ENCODE assay signal across 8 cellular contexts in the genomic region with DNA sequence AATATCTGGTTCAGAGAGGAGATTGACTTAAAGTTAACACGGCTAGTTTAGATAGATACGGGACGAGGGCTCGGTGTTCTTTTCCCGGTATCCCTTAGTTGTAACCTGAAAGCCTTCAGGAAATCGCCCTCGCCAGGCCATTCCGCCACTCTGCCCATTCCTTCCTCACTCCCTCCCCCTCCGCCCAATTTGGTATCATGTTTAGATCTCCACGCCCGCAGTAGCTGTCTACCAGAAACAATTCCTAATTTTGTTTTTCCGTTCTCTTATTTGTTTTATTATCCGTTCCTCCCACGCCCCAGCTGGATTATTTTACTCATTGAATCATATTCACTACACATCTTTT. TPM values are rescaled to one million over a fixed set of nuclear protein-coding genes. Genes with fewer than 3 reads are reported as not detected.
DNase-seq lines count a peak whose midpoint lies in the region; ATAC-seq lines count a peak whose summit lies in the region.

No MANE protein-coding gene starts in this region.

- intact Hi-C loops in left colon (cut with DNase I, micrococcal nuclease): no loop called here

- peak; percentile 38 to 57 for DNase-seq in NCI-H524 (lab: John Stamatoyannopoulos, UW)
- DNase-seq in NCI-H524 treated with DMSO at 0.1 percent for 48 hours (lab: John Stamatoyannopoulos, UW): no peak
- peak in 1 of 2 experiments; percentile 58 for DNase-seq in SJSA1 (ENCODE audit: low read depth in 1 of 2, low spot score in 2 of 2)
- peak in 25 of 61 donors; percentile 1 to 72 (median 39) for DNase-seq in caudate nucleus (lab: John Stamatoyannopoulos, UW)
- DNase-seq in left colon: peak; percentile 49 to 57
- DNase-seq in stimulated activated effector memory CD8-positive, alpha-beta T cell treated with anti-CD3 and anti-CD28 coated beads, Interleukin-12 subunit alpha, Interleukin-12 subunit beta, amount 100 ng/mL, for 72 hours (ENCODE audit: low spot score in 2 of 2): no peak

- no peaks in the 10 kb centered on the region for H3K9me3 Mint-ChIP-seq in stimulated activated effector memory CD8-positive, alpha-beta T cell treated with anti-CD3 and anti-CD28 coated beads, Interleukin-12 subunit alpha, Interleukin-12 subunit beta, amount 100 ng/mL, for 72 hours

- H3K36me3 Mint-ChIP-seq in stimulated activated effector memory CD8-positive, alpha-beta T cell treated with anti-CD3 and anti-CD28 coated beads, Interleukin-12 subunit alpha, Interleukin-12 subunit beta, amount 100 ng/mL, for 72 hours: peaks cover 20% of the 10 kb centered on the region

- no peaks in the 10 kb centered on the region for H3K9me3 ChIP-seq in SJSA1 (replicated peaks)

- peaks cover 39% of the 10 kb centered on the region for H3K4me1 ChIP-seq in SJSA1 (replicated peaks)

- peak overlapping the region; percentile 75 for H3K4me3 ChIP-seq in SJSA1

- peak; percentile 9 for ATAC-seq in HG02885 (IDR thresholded peaks at IDR 0.05; ENCODE audit: poor library complexity, unreplicated experiment)
- ATAC-seq in left colon: peak; percentile 41
- no peak for ATAC-seq in stimulated activated effector memory CD8-positive, alpha-beta T cell treated with anti-CD3 and anti-CD28 coated beads, Interleukin-12 subunit alpha, Interleukin-12 subunit beta, amount 100 ng/mL, for 72 hours
- no peak for ATAC-seq in HG03520 (IDR thresholded peaks at IDR 0.05; ENCODE audit: unreplicated experiment)

- H3K36me3 ChIP-seq in SJSA1: peaks cover 12% of the 10 kb centered on the region

- peaks cover 40% of the 10 kb centered on the region for H3K4me1 Mint-ChIP-seq in stimulated activated effector memory CD8-positive, alpha-beta T cell treated with anti-CD3 and anti-CD28 coated beads, Interleukin-12 subunit alpha, Interleukin-12 subunit beta, amount 100 ng/mL, for 72 hours

- H3K4me3 Mint-ChIP-seq in stimulated activated effector memory CD8-positive, alpha-beta T cell treated with anti-CD3 and anti-CD28 coated beads, Interleukin-12 subunit alpha, Interleukin-12 subunit beta, amount 100 ng/mL, for 72 hours: peak overlapping the region; percentile 94

- no peaks in the 10 kb centered on the region for H3K27me3 ChIP-seq in SJSA1 (replicated peaks)

- peak overlapping the region; percentile 92 for H3K27ac ChIP-seq in SJSA1
- H3K27ac ChIP-seq in caudate nucleus (ENCODE audit: low read depth, low read length): peak overlapping the region; percentile 96

- peak overlapping the region; percentile 99 for H3K27ac Mint-ChIP-seq in stimulated activated effector memory CD8-positive, alpha-beta T cell treated with anti-CD3 and anti-CD28 coated beads, Interleukin-12 subunit alpha, Interleukin-12 subunit beta, amount 100 ng/mL, for 72 hours

RNA-seq across cellular contexts. Expression of a gene that starts 0.7 kb away (rescaled TPM):
- 4.2 and 8.5 TPM in 2 replicates for total RNA-seq in SJSA1 (2014; rRNA removed; shearing (Covaris generic))
- 10 to 100 TPM in 1 of 2 donors, 1 to 10 TPM in 1; 8.8 to 10.1 TPM for total RNA-seq in left colon

RNA-seq across cellular contexts. Expression of a gene that starts 38.9 kb away (rescaled TPM):
- total RNA-seq in SJSA1 (2014; rRNA removed; shearing (Covaris generic)): 15.1 and 26.5 TPM in 2 replicates
- 10 to 100 TPM; 22.1 to 24.8 TPM for total RNA-seq in left colon

Comparison
In these comparisons a context has a peak if more than half of its experiments do, and no peak if none do; other contexts are left out.
1. DNase-seq: peak in NCI-H524 (2 of 2) and left colon (2 of 2); none in NCI-H524 treated with DMSO at 0.1 percent for 48 hours (single experiment) and stimulated activated effector memory CD8-positive, alpha-beta T cell treated with anti-CD3 and anti-CD28 coated beads, Interleukin-12 subunit alpha, Interleukin-12 subunit beta, amount 100 ng/mL, for 72 hours (0 of 2).
2. ATAC-seq: peak in HG02885 (single experiment) and left colon (single experiment); none in stimulated activated effector memory CD8-positive, alpha-beta T cell treated with anti-CD3 and anti-CD28 coated beads, Interleukin-12 subunit alpha, Interleukin-12 subunit beta, amount 100 ng/mL, for 72 hours (single experiment) and HG03520 (single experiment).